Comparison of ENCODE assay signal across 8 cellular contexts in the genomic region with DNA sequence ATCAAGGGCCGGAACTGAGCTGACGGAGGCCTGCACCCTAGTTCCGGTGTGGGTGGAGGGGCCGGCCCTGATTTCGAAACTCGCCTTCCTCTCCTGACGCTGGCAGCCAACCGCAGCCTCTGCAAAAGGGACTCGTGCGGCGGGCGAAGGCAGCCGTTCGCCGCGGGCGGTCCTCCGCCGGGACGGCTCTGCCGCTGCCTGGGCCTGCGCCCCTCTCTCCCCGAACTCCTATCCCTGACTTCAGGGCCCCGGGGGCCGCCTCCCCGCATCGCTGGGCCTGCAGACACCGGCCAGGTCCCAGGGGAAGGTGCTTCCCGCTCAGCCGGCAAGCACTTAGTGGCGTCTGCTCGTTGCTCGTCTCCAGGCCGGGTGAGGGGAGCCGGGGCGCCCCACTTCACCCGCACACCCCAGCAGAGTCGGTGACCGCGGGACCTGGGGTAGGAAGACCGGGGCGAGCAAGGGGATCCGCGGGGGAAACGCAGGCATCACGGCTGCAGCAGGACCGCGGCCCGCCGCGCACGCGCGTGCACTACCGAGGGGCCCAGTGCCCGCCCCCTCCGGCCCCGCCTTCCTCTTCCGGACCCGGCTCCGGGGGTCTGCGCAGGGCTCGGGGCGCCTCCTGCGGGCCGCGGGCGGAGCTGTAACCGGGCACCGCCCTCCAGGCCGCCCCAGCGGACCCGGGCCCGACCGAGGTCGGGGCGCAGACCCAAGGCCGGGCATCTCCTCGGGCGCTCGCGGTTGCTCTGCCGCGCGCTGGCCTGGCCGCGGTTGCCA. TPM values are rescaled to one million over a fixed set of nuclear protein-coding genes. Genes with fewer than 3 reads are reported as not detected.
A peak's percentile ranks its signal among the peaks of the same experiment; 100 is the strongest.
DNase-seq lines count a peak whose midpoint lies in the region; ATAC-seq and TF ChIP-seq lines count a peak whose summit lies in the region.

No MANE protein-coding gene starts in this region.

- H3K36me3 ChIP-seq in adrenal gland (replicated peaks in 1 of 2) (peaks cover 0 to 66% of the 10 kb centered on the region in 2 donors), left ventricle myocardium inferior (peaks cover 58% of the 10 kb centered on the region), prostate gland (peaks cover 23 to 27% of the 10 kb centered on the region in 2 donors), urinary bladder (ENCODE audit: insufficient read depth) (peaks cover 10% of the 10 kb centered on the region)

- TF ChIP-seq CTCF in GM12874 (IDR thresholded peaks at IDR 0.05; ENCODE audit: insufficient read depth, low read depth, low read length) (peak; percentile 61), adrenal gland (IDR thresholded peaks at IDR 0.05) (peak in 3 of 6 experiments; percentile 23 to 63 (median 52)), left ventricle myocardium inferior (IDR thresholded peaks at IDR 0.05; ENCODE audit: borderline replicate concordance) (peak; percentile 58), prostate gland (IDR thresholded peaks at IDR 0.05) (peak in 3 of 4 experiments; percentile 24 to 69 (median 62))

- H3K9me3 ChIP-seq in adrenal gland (replicated peaks in 1 of 3) = no peaks in the 10 kb centered on the region
- H3K9me3 ChIP-seq in left ventricle myocardium inferior (replicated peaks) = no peaks in the 10 kb centered on the region
- H3K9me3 ChIP-seq in prostate gland = no peaks in the 10 kb centered on the region

- intact Hi-C loops in adrenal gland (cut with DNase I) (no loop called here), left ventricle myocardium inferior (cut with micrococcal nuclease) (no loop called here), prostate gland (cut with DNase I) (no loop called here)

- ATAC-seq in HG02623 (IDR thresholded peaks at IDR 0.05; ENCODE audit: unreplicated experiment) = peak; percentile 53

- H3K4me3 ChIP-seq in adrenal gland = peak overlapping the region; percentile 52 to 89 (median 70)
- H3K4me3 ChIP-seq in left ventricle myocardium inferior = peak overlapping the region; percentile 90
- peak overlapping the region; percentile 63 to 74 for H3K4me3 ChIP-seq in prostate gland
- H3K4me3 ChIP-seq in urinary bladder (ENCODE audit: low read depth, low read length) = peak overlapping the region; percentile 88

- peaks cover 18 to 33% of the 10 kb centered on the region in 2 donors for H3K4me1 ChIP-seq in adrenal gland (replicated peaks in 1 of 2)
- H3K4me1 ChIP-seq in left ventricle myocardium inferior = peaks cover 56% of the 10 kb centered on the region
- H3K4me1 ChIP-seq in prostate gland (replicated peaks) = peaks cover 11% of the 10 kb centered on the region
- H3K4me1 ChIP-seq in urinary bladder (ENCODE audit: insufficient read depth) = no peaks in the 10 kb centered on the region

- WGBS in adrenal gland, 4 donors = 0 to 1% (median 0%) methylated on average over 6 to 87 of the region's 87 CpGs; no CpG with 5 or more reads in 1 of the 4 donors
- under 1% methylated on average over 49 of the region's 87 CpGs for WGBS in prostate gland
- whole genome bisulfite sequencing in urinary bladder = under 1% methylated on average over 87 of the region's 87 CpGs

- H3K27me3 ChIP-seq in adrenal gland = no peaks in the 10 kb centered on the region
- H3K27me3 ChIP-seq in left ventricle myocardium inferior (ENCODE audit: low read depth) = no peaks in the 10 kb centered on the region
- H3K27me3 ChIP-seq in prostate gland (replicated peaks; ENCODE audit: insufficient read depth) = no peaks in the 10 kb centered on the region

- DNase-seq in NCI-H1092 treated with DMSO at 0.1 percent for 48 hours (lab: John Stamatoyannopoulos, UW) (peak; percentile 88), SW 1271 (lab: John Stamatoyannopoulos, UW) (peak; percentile 74 to 86), adrenal gland (peak; percentile 82 to 95 (median 90)), left ventricle myocardium inferior (peak; percentile 90), prostate gland (ENCODE audit: low spot score) (peak; percentile 83)

- H3K27ac ChIP-seq in adrenal gland (peak overlapping the region; percentile 91 to 95 (median 93)), left ventricle myocardium inferior (replicated peaks) (peak overlapping the region; percentile 95), prostate gland (peak overlapping the region; percentile 89 to 93), urinary bladder (ENCODE audit: low read depth) (peak overlapping the region; percentile 91)

- TF ChIP-seq POLR2A in adrenal gland (IDR thresholded peaks at IDR 0.05) (peak; percentile 38 to 65), prostate gland (IDR thresholded peaks at IDR 0.05) (peak; percentile 49)

RNA-seq across cellular contexts. Expression of a gene that starts 0.5 kb away (rescaled TPM):
- total RNA-seq in adrenal gland = 10 to 100 TPM in 7 of 8 donors, 1 to 10 TPM in 1; 9.2 to 52.9 (median 40.4) TPM
- 100 to 1,000 TPM in 1 of 3 donors, 10 to 100 TPM in 1, 1 to 10 TPM in 1; 8.7 to 205 (median 99.8) TPM for polyA plus RNA-seq in adrenal gland
- total RNA-seq in left ventricle myocardium inferior = 11.8 TPM
- 10 to 100 TPM; 35.9 to 75.3 TPM for total RNA-seq in prostate gland
- 25.2 TPM for total RNA-seq in urinary bladder
- polyA plus RNA-seq in urinary bladder = 44.0 TPM

RNA-seq across cellular contexts. Expression of a gene that starts 14.7 kb away (rescaled TPM):
- total RNA-seq in adrenal gland (10 to 100 TPM; 10.8 to 31.2 (median 25.7) TPM), left ventricle myocardium inferior (14.9 TPM), prostate gland (100 to 1,000 TPM in 1 of 2 donors, 10 to 100 TPM in 1; 70.9 to 101 TPM), urinary bladder (23.6 TPM)
- polyA plus RNA-seq in adrenal gland (10 to 100 TPM in 2 of 3 donors, 1 to 10 TPM in 1; 4.2 to 35.2 (median 21.8) TPM), urinary bladder (52.7 TPM)

RNA-seq across cellular contexts. Expression of a gene that starts 22.4 kb away (rescaled TPM):
- total RNA-seq in adrenal gland = 10 to 100 TPM; 43.4 to 73.7 (median 59.6) TPM
- 100 to 1,000 TPM in 1 of 3 donors, 10 to 100 TPM in 2; 26.4 to 159 (median 71.3) TPM for polyA plus RNA-seq in adrenal gland
- total RNA-seq in left ventricle myocardium inferior = 53.8 TPM
- 100 to 1,000 TPM; 102 to 111 TPM for total RNA-seq in prostate gland
- total RNA-seq in urinary bladder = 21.1 TPM
- 66.3 TPM for polyA plus RNA-seq in urinary bladder

Comparison
In these comparisons a context has a peak if more than half of its experiments do, and no peak if none do; other contexts are left out.
1. Peak in every context shown above with its lines: DNase-seq, ATAC-seq, H3K4me3 ChIP-seq and H3K27ac ChIP-seq.